22 cellular contexts compared by ENCODE assay signal in the genomic region with DNA sequence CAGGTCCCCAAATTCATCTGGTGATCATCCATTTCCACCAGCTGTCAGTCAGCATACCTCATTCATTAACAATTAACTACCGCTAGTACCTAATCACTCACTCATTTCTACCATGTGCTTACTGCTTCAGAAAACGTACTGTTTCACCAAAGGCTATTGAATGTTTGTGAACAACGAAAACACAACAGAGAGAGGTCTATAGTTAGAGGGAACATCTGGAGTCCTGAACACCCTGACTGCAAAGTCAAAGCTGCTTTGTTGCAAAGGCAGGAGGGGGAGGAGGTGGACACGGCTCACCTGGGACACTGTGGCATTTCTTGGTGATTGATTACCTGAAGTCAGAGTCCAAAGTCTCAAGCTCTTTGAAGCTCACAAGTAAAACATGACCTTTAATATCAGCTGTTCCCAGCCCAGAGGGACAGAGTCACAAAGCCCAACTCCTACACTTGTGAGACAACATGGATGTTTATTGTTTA.
A peak's percentile ranks its signal among the peaks of the same experiment; 100 is the strongest.
DNase-seq lines count a peak whose midpoint lies in the region; ATAC-seq, FAIRE-seq and TF ChIP-seq lines count a peak whose summit lies in the region.
"Had no signal": no experiment of that assay in that cellular context is flagged by ENCODE, and none has a peak within 500 bp of the region (broad histone marks: within the 10 kb centered on the region; RNA-seq: fewer than 3 reads in every experiment).

No MANE protein-coding gene starts in this region.

- peak; percentile 39 for DNase-seq in RCC 7860 (ENCODE audit: low spot score)
- peak; percentile 13 for DNase-seq in nephron progenitor cell
- DNase-seq in NCI-H2227 (lab: John Stamatoyannopoulos, UW; ENCODE audit: unreplicated experiment), result no peak
- no peak for DNase-seq in H7
- DNase-seq in lower lobe of right lung, result no peak
- DNase-seq: activated CD8-positive, alpha-beta T cell treated with anti-CD3 and anti-CD28 coated beads, Interleukin-2, amount 10 ng/mL, durations not matched to agents 7 days and 5 days; activated naive CD8-positive, alpha-beta T cell treated with anti-CD3 and anti-CD28 coated beads, Interleukin-2, amount 50 U/mL, for 24 hours; Calu3; heart right ventricle; midbrain; NCI-H1105; nucleus accumbens; stimulated activated CD4-positive, alpha-beta T cell treated with anti-CD3 and anti-CD28 coated beads, Interleukin-4, amount 100 ng/mL, for 1 hour; stimulated activated CD8-positive, alpha-beta memory T cell treated with anti-CD3 and anti-CD28 coated beads, Interleukin-4, amount 100 ng/mL, for 48 hours; SW 1271 had no signal

- H3K4me3 Mint-ChIP-seq in nephron progenitor cell, result peak overlapping the region; percentile 27
- H3K4me3 Mint-ChIP-seq: activated CD8-positive, alpha-beta T cell treated with anti-CD3 and anti-CD28 coated beads, Interleukin-2, amount 10 ng/mL, durations not matched to agents 7 days and 5 days; activated naive CD8-positive, alpha-beta T cell treated with anti-CD3 and anti-CD28 coated beads, Interleukin-2, amount 50 U/mL, for 24 hours had no signal

- H3K36me3 ChIP-seq in H7 (replicated peaks; ENCODE audit: control insufficient read depth, insufficient read depth, low read length) (no peaks in the 10 kb centered on the region), lower lobe of right lung (no peaks in the 10 kb centered on the region)
- H3K36me3 ChIP-seq: heart right ventricle, thoracic aorta had no signal

- H3K27me3 ChIP-seq in H7 (ENCODE audit: control insufficient read depth, insufficient read depth, low read length) (no peaks in the 10 kb centered on the region), lower lobe of right lung (ENCODE audit: low read depth) (no peaks in the 10 kb centered on the region)
- H3K27me3 ChIP-seq: heart right ventricle had no signal

- FAIRE-seq in RCC 7860 (lab: Jason Lieb, UNC), result peak; percentile 81
- FAIRE-seq: H1, islet of Langerhans had no signal

- no peaks in the 10 kb centered on the region for H3K9me3 Mint-ChIP-seq in nephron progenitor cell
- H3K9me3 Mint-ChIP-seq: activated naive CD8-positive, alpha-beta T cell treated with anti-CD3 and anti-CD28 coated beads, Interleukin-2, amount 50 U/mL, for 24 hours had no signal

- no peaks in the 10 kb centered on the region for H3K9me3 ChIP-seq in lower lobe of right lung
- H3K9me3 ChIP-seq: heart right ventricle, thoracic aorta had no signal

- TF ChIP-seq CTCF in nephron progenitor cell (IDR thresholded peaks at IDR 0.05) (no peak), lower lobe of right lung (IDR thresholded peaks at IDR 0.05) (no peak)

- H3K36me3 Mint-ChIP-seq in nephron progenitor cell (ENCODE audit: low read depth), result no peaks in the 10 kb centered on the region

- no peak overlapping the region for H3K27ac ChIP-seq in lower lobe of right lung
- H3K27ac ChIP-seq: heart right ventricle, KMS-11, thoracic aorta had no signal

- no peak overlapping the region for H3K4me3 ChIP-seq in H7 (ENCODE audit: insufficient read depth, low read depth, low read length)
- no peak overlapping the region for H3K4me3 ChIP-seq in lower lobe of right lung
- H3K4me3 ChIP-seq: heart right ventricle, thoracic aorta had no signal

- peak; percentile 88 for ATAC-seq in GM18907 (IDR thresholded peaks at IDR 0.05; ENCODE audit: unreplicated experiment)
- ATAC-seq in HG02678 (IDR thresholded peaks at IDR 0.05; ENCODE audit: unreplicated experiment), result peak; percentile 62
- no peak for ATAC-seq in HG03457 (IDR thresholded peaks at IDR 0.05; ENCODE audit: unreplicated experiment)
- ATAC-seq in lower lobe of right lung, result no peak
- ATAC-seq: activated CD8-positive, alpha-beta T cell treated with anti-CD3 and anti-CD28 coated beads, Interleukin-2, amount 10 ng/mL, durations not matched to agents 7 days and 5 days; activated naive CD8-positive, alpha-beta T cell treated with anti-CD3 and anti-CD28 coated beads, Interleukin-2, amount 50 U/mL, for 24 hours; heart right ventricle had no signal

- H3K4me1 ChIP-seq in lower lobe of right lung, result no peaks in the 10 kb centered on the region
- H3K4me1 ChIP-seq: heart right ventricle had no signal

- intact Hi-C loops in lower lobe of right lung (cut with DNase I), result no loop called here

- peaks cover 16% of the 10 kb centered on the region for H3K27me3 Mint-ChIP-seq in nephron progenitor cell (ENCODE audit: low read depth, poor library complexity)

- H3K4me1 Mint-ChIP-seq in nephron progenitor cell, result peaks cover 25% of the 10 kb centered on the region
- H3K4me1 Mint-ChIP-seq: activated naive CD8-positive, alpha-beta T cell treated with anti-CD3 and anti-CD28 coated beads, Interleukin-2, amount 50 U/mL, for 24 hours had no signal

- H3K27ac Mint-ChIP-seq in nephron progenitor cell, result peak overlapping the region; percentile 76
- H3K27ac Mint-ChIP-seq: activated CD8-positive, alpha-beta T cell treated with anti-CD3 and anti-CD28 coated beads, Interleukin-2, amount 10 ng/mL, durations not matched to agents 7 days and 5 days; activated naive CD8-positive, alpha-beta T cell treated with anti-CD3 and anti-CD28 coated beads, Interleukin-2, amount 50 U/mL, for 24 hours had no signal

Comparison
In these comparisons a context has a peak if more than half of its experiments do, and no peak if none do; other contexts are left out.
1. ATAC-seq: peak in GM18907 (single experiment) and HG02678 (single experiment); none in HG03457 (single experiment) and lower lobe of right lung (0 of 2).
2. DNase-seq: peak in RCC 7860 (single experiment) and nephron progenitor cell (single experiment); none in NCI-H2227 (single experiment), H7 (single experiment) and lower lobe of right lung (single experiment).